ENCODE assay signal across 1 cellular context in the genomic region with DNA sequence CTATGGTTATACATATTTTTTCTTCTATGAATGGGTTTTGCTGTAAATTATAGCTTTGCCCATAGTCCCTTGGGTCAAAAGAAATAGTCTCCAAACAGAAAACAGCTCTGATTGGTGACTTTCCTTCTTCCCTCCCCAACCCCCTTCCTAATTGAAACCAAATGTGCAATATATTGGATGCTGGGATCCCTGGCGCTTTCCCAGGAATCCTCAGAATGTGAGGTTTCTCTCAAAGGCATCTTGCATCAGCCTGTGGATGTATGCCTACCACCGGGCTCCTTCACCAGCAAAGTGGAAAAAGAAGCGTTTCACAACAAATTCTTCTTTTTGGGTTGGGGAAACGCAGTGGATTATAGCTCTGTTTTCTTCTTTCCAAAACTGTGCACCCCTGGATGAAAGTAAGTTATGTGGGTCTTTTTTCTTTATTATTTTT.
A peak's percentile ranks its signal among the peaks of the same experiment; 100 is the strongest.
TF ChIP-seq lines count a peak whose summit lies in the region.

A gene (plus strand): TSS at position 231 of the 433 bp plus-strand sequence. CDS start 86,600 bp downstream, outside the sequence.

TF ChIP-seq in GM12878, 131 proteins besides CTCF, POLR2A, EP300 and RAD21 (continued from another document):
- TF ChIP-seq, protein P1, sequence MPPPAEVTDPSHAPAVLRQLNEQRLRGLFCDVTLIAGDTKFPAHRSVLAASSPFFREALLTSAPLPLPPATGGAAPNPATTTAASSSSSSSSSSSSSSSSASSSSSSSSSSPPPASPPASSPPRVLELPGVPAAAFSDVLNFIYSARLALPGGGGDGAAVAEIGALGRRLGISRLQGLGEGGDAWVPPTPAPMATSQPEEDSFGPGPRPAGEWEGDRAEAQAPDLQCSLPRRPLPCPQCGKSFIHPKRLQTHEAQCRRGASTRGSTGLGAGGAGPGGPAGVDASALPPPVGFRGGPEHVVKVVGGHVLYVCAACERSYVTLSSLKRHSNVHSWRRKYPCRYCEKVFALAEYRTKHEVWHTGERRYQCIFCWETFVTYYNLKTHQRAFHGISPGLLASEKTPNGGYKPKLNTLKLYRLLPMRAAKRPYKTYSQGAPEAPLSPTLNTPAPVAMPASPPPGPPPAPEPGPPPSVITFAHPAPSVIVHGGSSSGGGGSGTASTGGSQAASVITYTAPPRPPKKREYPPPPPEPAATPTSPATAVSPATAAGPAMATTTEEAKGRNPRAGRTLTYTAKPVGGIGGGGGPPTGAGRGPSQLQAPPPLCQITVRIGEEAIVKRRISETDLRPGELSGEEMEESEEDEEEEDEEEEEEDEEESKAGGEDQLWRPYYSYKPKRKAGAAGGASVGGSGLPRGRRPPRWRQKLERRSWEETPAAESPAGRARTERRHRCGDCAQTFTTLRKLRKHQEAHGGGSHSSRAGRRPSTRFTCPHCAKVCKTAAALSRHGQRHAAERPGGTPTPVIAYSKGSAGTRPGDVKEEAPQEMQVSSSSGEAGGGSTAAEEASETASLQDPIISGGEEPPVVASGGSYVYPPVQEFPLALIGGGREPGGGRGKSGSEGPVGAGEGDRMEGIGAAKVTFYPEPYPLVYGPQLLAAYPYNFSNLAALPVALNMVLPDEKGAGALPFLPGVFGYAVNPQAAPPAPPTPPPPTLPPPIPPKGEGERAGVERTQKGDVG (CRISPR knock-in tag; IDR thresholded peaks at IDR 0.05), result 0 out of 2 replicates have a peak, but pooled peaks have one; percentile 43
- no peak for TF ChIP-seq KDM1A (IDR thresholded peaks at IDR 0.05; ENCODE audit: borderline replicate concordance)
- TF ChIP-seq, protein P2, sequence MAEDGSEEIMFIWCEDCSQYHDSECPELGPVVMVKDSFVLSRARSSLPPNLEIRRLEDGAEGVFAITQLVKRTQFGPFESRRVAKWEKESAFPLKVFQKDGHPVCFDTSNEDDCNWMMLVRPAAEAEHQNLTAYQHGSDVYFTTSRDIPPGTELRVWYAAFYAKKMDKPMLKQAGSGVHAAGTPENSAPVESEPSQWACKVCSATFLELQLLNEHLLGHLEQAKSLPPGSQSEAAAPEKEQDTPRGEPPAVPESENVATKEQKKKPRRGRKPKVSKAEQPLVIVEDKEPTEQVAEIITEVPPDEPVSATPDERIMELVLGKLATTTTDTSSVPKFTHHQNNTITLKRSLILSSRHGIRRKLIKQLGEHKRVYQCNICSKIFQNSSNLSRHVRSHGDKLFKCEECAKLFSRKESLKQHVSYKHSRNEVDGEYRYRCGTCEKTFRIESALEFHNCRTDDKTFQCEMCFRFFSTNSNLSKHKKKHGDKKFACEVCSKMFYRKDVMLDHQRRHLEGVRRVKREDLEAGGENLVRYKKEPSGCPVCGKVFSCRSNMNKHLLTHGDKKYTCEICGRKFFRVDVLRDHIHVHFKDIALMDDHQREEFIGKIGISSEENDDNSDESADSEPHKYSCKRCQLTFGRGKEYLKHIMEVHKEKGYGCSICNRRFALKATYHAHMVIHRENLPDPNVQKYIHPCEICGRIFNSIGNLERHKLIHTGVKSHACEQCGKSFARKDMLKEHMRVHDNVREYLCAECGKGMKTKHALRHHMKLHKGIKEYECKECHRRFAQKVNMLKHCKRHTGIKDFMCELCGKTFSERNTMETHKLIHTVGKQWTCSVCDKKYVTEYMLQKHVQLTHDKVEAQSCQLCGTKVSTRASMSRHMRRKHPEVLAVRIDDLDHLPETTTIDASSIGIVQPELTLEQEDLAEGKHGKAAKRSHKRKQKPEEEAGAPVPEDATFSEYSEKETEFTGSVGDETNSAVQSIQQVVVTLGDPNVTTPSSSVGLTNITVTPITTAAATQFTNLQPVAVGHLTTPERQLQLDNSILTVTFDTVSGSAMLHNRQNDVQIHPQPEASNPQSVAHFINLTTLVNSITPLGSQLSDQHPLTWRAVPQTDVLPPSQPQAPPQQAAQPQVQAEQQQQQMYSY (CRISPR knock-in tag; IDR thresholded peaks at IDR 0.05), result no peak
- TF ChIP-seq RAD51 (IDR thresholded peaks at IDR 0.05), result no peak
